Comparison of ENCODE assay signal across 8 cellular contexts in the genomic region with DNA sequence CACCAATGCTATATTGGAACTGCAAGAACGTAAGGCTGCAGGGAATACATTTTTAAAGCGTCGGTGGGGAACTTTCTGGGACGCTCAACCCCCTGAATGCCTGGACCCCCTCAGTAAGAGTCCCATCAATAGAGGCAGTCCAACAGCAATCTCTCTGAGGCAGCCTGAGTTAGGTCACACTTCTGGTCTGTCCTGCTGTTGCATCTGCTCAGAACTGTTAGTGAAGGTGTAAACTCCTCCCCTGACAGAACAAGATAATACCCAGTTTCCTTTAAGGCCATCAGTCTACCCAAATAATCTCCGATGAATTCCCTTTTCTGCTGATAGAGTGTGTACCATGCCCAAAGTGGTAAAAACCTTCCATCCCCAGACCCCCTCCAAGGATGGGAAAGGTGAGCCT. TPM values are rescaled to one million over a fixed set of nuclear protein-coding genes. Genes with fewer than 3 reads are reported as not detected.
A peak's percentile ranks its signal among the peaks of the same experiment; 100 is the strongest.
DNase-seq lines count a peak whose midpoint lies in the region; ATAC-seq, FAIRE-seq and TF ChIP-seq lines count a peak whose summit lies in the region.

No MANE protein-coding gene starts in this region.

- H2AFZ ChIP-seq in GM12878 (ENCODE audit: control insufficient read depth, low read depth, low read length) = peak overlapping the region; percentile 100; the same call in 1 of the 2 replicates

- POLR2A ChIA-PET in A673 (lab: Charles Lee; ENCODE audit: low non-redundant PET) (no interaction called here), GM12878 (lab: Charles Lee) (interaction anchor here (0.9 to 2.0 kb wide), 2 partner anchors 116 to 385 kb away, joined by 3 to 23 read pairs; a partner anchor contains a TSS)

- H3K9me3 Mint-ChIP-seq in mesothelial cell of epicardium = peaks cover 11% of the 10 kb centered on the region

- no peaks in the 10 kb centered on the region for H4K20me1 ChIP-seq in GM12878 (ENCODE audit: control insufficient read depth, insufficient read depth)

- in situ Hi-C loops in GM12878 (cut with MboI) = no loop called here

- TF ChIP-seq EP300 in GM12878 (IDR thresholded peaks at IDR 0.05; ENCODE audit: borderline replicate concordance in 1 of 2, control insufficient read depth in 1 of 2, low read depth in 2 of 2, low read length in 2 of 2) = no peak

- no peak for ATAC-seq in GM12878
- ATAC-seq in GM19452 (IDR thresholded peaks at IDR 0.05; ENCODE audit: unreplicated experiment) = no peak
- no peak for ATAC-seq in GM18498 (IDR thresholded peaks at IDR 0.05; ENCODE audit: unreplicated experiment)

- H3K4me1 Mint-ChIP-seq in mesothelial cell of epicardium = peaks cover 27% of the 10 kb centered on the region

- no peaks in the 10 kb centered on the region for H3K36me3 ChIP-seq in A673 (ENCODE audit: insufficient read depth, low read length, poor library complexity, severe bottlenecking)
- H3K36me3 ChIP-seq in HUES64 (ENCODE audit: insufficient read depth, low read length) = peaks cover 2% of the 10 kb centered on the region; the same call in 1 of the 2 replicates
- no peaks in the 10 kb centered on the region for H3K36me3 ChIP-seq in GM12878 (ENCODE audit: control insufficient read depth in 2 of 2, insufficient read depth in 2 of 2, low read length in 1 of 2)

- CTCF ChIA-PET in A673 (lab: Charles Lee) (no interaction called here), GM12878 (lab: Yijun Ruan, JAX) (interaction anchor here (0.6 to 1.8 kb wide), 2 partner anchors 18 to 628 kb away, joined by 3 to 6 read pairs; no protein-coding TSS in a partner anchor)

- peak overlapping the region; percentile 97 for H3K27ac Mint-ChIP-seq in mesothelial cell of epicardium

- no peak for TF ChIP-seq CTCF in A673 (conservative IDR thresholded peaks at IDR 0.05; ENCODE audit: low read depth, low read length)
- no peak for TF ChIP-seq CTCF in GM12878 (IDR thresholded peaks at IDR 0.05 in 2 of 3, conservative IDR thresholded peaks at IDR 0.05 in 1 of 3; ENCODE audit: control insufficient read depth in 2 of 3, extremely low read depth in 1 of 3, insufficient read depth in 1 of 3, low read depth in 3 of 3, low read length in 3 of 3)
- TF ChIP-seq CTCF in mesothelial cell of epicardium (IDR thresholded peaks at IDR 0.05; ENCODE audit: unreplicated experiment) = no peak

- H3K4me3 ChIP-seq in A673 (ENCODE audit: low read depth, low read length, poor library complexity, severe bottlenecking) (peak overlapping the region; percentile 92), HUES64 (ENCODE audit: low read length) (peak overlapping the region; percentile 84), GM12878 (peak overlapping the region; percentile 87; the same call in 1 of the 2 replicates)

- SMC1A ChIA-PET in GM12878 (lab: Charles Lee; ENCODE audit: uncharacterized antibody, unreplicated experiment) = interaction anchor here (1.1 to 1.3 kb wide), 2 partner anchors 82 to 401 kb away, joined by 3 to 4 read pairs; no protein-coding TSS in a partner anchor

- H3K4me1 ChIP-seq in A673 (ENCODE audit: insufficient read depth, low read length, poor library complexity, severe bottlenecking) = peaks cover 4% of the 10 kb centered on the region
- no peaks in the 10 kb centered on the region for H3K4me1 ChIP-seq in HUES64 (ENCODE audit: insufficient read depth, low read length)
- H3K4me1 ChIP-seq in GM12878 (ENCODE audit: control insufficient read depth, insufficient read depth, low read length) = no peaks in the 10 kb centered on the region

- WGBS in HUES64 = 78% methylated on average over 5 of the region's 5 CpGs
- 91% methylated on average over 5 of the region's 5 CpGs for WGBS in GM12878 (ENCODE audit: insufficient coverage, insufficient replicate concordance, low lambda C conversion rate, missing lambda C conversion rate)

- TF ChIP-seq POLR2A in GM12878 (IDR thresholded peaks at IDR 0.05; ENCODE audit: low read depth, low read length) = no peak

- RAD21 ChIA-PET in GM12878 (lab: Charles Lee; ENCODE audit: unreplicated experiment) = no interaction called here

- H3K9me3 ChIP-seq in A673 (ENCODE audit: low read depth, low read length, poor library complexity, severe bottlenecking) = peaks cover 8% of the 10 kb centered on the region
- peaks cover 18% of the 10 kb centered on the region for H3K9me3 ChIP-seq in HUES64 (ENCODE audit: insufficient read depth, low read depth, low read length)
- H3K9me3 ChIP-seq in GM12878 (replicated peaks; ENCODE audit: control insufficient read depth, insufficient read depth, low read length) = no peaks in the 10 kb centered on the region

- H3K36me3 Mint-ChIP-seq in mesothelial cell of epicardium = peaks cover 9% of the 10 kb centered on the region

- DNase-seq in A673 (ENCODE audit: low spot score) = no peak
- no peak for DNase-seq in GM12878 (ENCODE audit: low read depth, low spot score)
- DNase-seq in mesothelial cell of epicardium (ENCODE audit: low spot score in 2 of 2, unreplicated experiment in 2 of 2) = no peak
- no peak for DNase-seq in HuH-7 (ENCODE audit: low spot score)
- DNase-seq in activated CD4-positive, alpha-beta T cell treated with anti-CD3 and anti-CD28 coated beads, Interleukin-2, amount 50 U/mL, for 1 hour = no peak

- H3K27me3 ChIP-seq in A673 (replicated peaks; ENCODE audit: insufficient read depth, low read depth, low read length, poor library complexity) = no peaks in the 10 kb centered on the region
- 0 out of 2 replicates have a peak, but pooled peaks cover 3% of the 10 kb centered on the region for H3K27me3 ChIP-seq in HUES64 (ENCODE audit: insufficient read depth, low read length)
- H3K27me3 ChIP-seq in GM12878 (replicated peaks in 1 of 2; ENCODE audit: control insufficient read depth in 2 of 2, insufficient read depth in 2 of 2, low read length in 1 of 2) = no peaks in the 10 kb centered on the region

- H3K79me2 ChIP-seq in GM12878 (ENCODE audit: control insufficient read depth, insufficient read depth, low read length) = peaks cover 29% of the 10 kb centered on the region

- peak overlapping the region; percentile 89 for H3K4me2 ChIP-seq in GM12878 (ENCODE audit: control insufficient read depth, insufficient read depth)

- peak overlapping the region; percentile 99 for H3K4me3 Mint-ChIP-seq in mesothelial cell of epicardium

- H3K27me3 Mint-ChIP-seq in mesothelial cell of epicardium (ENCODE audit: low read depth) = no peaks in the 10 kb centered on the region

- intact Hi-C loops in A673 (cut with micrococcal nuclease; ENCODE audit: unreplicated experiment) (no loop called here), GM12878 (cut with micrococcal nuclease; ENCODE audit: unreplicated experiment) (no loop called here)

- H3K9ac ChIP-seq in HUES64 (ENCODE audit: low read depth, low read length) = peak overlapping the region; percentile 77; the same call in 1 of the 2 replicates
- no peak overlapping the region; the same call in 1 of the 2 replicates for H3K9ac ChIP-seq in GM12878 (ENCODE audit: control insufficient read depth, insufficient read depth, low read length)

- peak overlapping the region; percentile 74 for H3K27ac ChIP-seq in A673 (ENCODE audit: low read depth, low read length, poor library complexity, severe bottlenecking)
- H3K27ac ChIP-seq in HUES64 (ENCODE audit: low read depth, low read length) = no peak overlapping the region
- no peak overlapping the region for H3K27ac ChIP-seq in GM12878 (ENCODE audit: control insufficient read depth, insufficient read depth)

- no peak for TF ChIP-seq RAD21 in GM12878 (IDR thresholded peaks at IDR 0.05; ENCODE audit: insufficient read depth, low read depth, low read length)

- BruUV-seq in A673 (replicated peaks; lab: Mats Ljungman, UMichigan) = no TSS peak
- no TSS peak for BruUV-seq in GM12878 (replicated peaks; lab: Mats Ljungman, UMichigan)

- FAIRE-seq in GM12878 (lab: Jason Lieb, UNC) = no peak

TF ChIP-seq in GM12878, 131 proteins besides CTCF, POLR2A, EP300 and RAD21 (continues in another document):
- TF ChIP-seq BHLHE40 (IDR thresholded peaks at IDR 0.05; ENCODE audit: borderline replicate concordance in 1 of 2, low read depth in 2 of 2, low read length in 1 of 2) = no peak
- no peak for TF ChIP-seq SREBF1 (IDR thresholded peaks at IDR 0.05; ENCODE audit: low read length)
- no peak for TF ChIP-seq POU2F2 (IDR thresholded peaks at IDR 0.05; ENCODE audit: borderline replicate concordance, low read depth, low read length)
- TF ChIP-seq, protein P1, sequence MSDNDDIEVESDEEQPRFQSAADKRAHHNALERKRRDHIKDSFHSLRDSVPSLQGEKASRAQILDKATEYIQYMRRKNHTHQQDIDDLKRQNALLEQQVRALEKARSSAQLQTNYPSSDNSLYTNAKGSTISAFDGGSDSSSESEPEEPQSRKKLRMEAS (IDR thresholded peaks at IDR 0.05; ENCODE audit: low read depth, low read length) = no peak
- no peak for TF ChIP-seq ETV6 (conservative IDR thresholded peaks at IDR 0.05 in 1 of 2, IDR thresholded peaks at IDR 0.05 in 1 of 2; ENCODE audit: borderline replicate concordance in 1 of 2, low read depth in 1 of 2)
- TF ChIP-seq ESRRA (IDR thresholded peaks at IDR 0.05; ENCODE audit: low read length) = no peak

RNA-seq across cellular contexts. Expression of a gene that starts 1.1 kb away (rescaled TPM):
- total RNA-seq in A673 (2021) (30.2 and 31.8 TPM in 2 replicates), GM12878 (2014; rRNA removed) (24.0 and 30.5 TPM in 2 replicates), GM12878 (2014; rRNA removed; fragmentation: Illumina TruSeq; extraction: Trizol) (30.4 TPM in 2 replicates), GM12878 (2021) (18.8 and 21.4 TPM in 2 replicates), mesothelial cell of epicardium (15.6 to 16.5 TPM (median 16.0 TPM) in 3 replicates)
- polyA plus RNA-seq in HUES64 (2013, experiment 1 of 2) = 17.8 TPM
- 18.5 TPM for polyA plus RNA-seq in HUES64 (2013, experiment 2 of 2)
- total RNA-seq in GM12878 (2013; cell fraction: nucleolus; rRNA removed) = 118 TPM in 2 replicates
- polyA plus RNA-seq in GM12878 (2011; ENCODE audit: low read depth) = 8.3 TPM
- polyA plus RNA-seq in GM12878 (2011; rRNA removed) (20.9 and 29.5 TPM in 2 replicates), GM12878 (2014; fragmentation: Illumina TruSeq; extraction: Trizol) (23.1 and 30.2 TPM in 2 replicates), GM12878 (2014; fragmentation: Nextera tagmentation; extraction: Ambion mirVana) (10 to 100 TPM in 1 of 2 experiments, 1 to 10 TPM in 1; 7.7 to 11.0 TPM), GM12878 (2014; rRNA removed) (12.0 and 15.0 TPM in 2 replicates), GM12878 (2016; fragmentation: Nextera tagmentation; extraction: Ambion mirVana) (10 to 100 TPM; 23.2 to 28.2 TPM)
- 7.4 and 8.6 TPM in 2 replicates for polyA plus RNA-seq in GM12878 (2011; cell fraction: cytosol; rRNA removed)
- polyA plus RNA-seq in GM12878 (2011; cell fraction: nucleus; rRNA removed) = 10.6 and 12.5 TPM in 2 replicates
- 13.7 and 16.6 TPM in 2 replicates for polyA plus RNA-seq in GM12878 (2012)
- 18.5 and 21.4 TPM in 2 replicates for polyA minus RNA-seq in GM12878 (2011; rRNA and poly(A)+ RNA removed)
- 5.6 and 7.2 TPM in 2 replicates for polyA minus RNA-seq in GM12878 (2011; cell fraction: cytosol; rRNA and poly(A)+ RNA removed)
- polyA minus RNA-seq in GM12878 (2011; cell fraction: nucleus; rRNA and poly(A)+ RNA removed) = 19.9 and 33.9 TPM in 2 replicates
